8 cellular contexts compared by ENCODE assay signal in genomic region chr15:40807888-40808194, GRCh38. TPM values are rescaled to one million over a fixed set of nuclear protein-coding genes. Genes with fewer than 3 reads are reported as not detected.
A peak's percentile ranks its signal among the peaks of the same experiment; 100 is the strongest.
DNase-seq lines count a peak whose midpoint lies in the region; FAIRE-seq and TF ChIP-seq lines count a peak whose summit lies in the region.

No MANE protein-coding gene starts in this region.

- peaks cover 9 to 15% of the 10 kb centered on the region in 2 donors for H3K4me1 ChIP-seq in kidney (ENCODE audit: control insufficient read depth in 1 of 2, insufficient read depth in 1 of 2, low read depth in 1 of 2, low read length in 2 of 2)

- TF ChIP-seq CTCF in kidney (IDR thresholded peaks at IDR 0.05; ENCODE audit: borderline replicate concordance, extremely low read depth, insufficient read depth): no peak

- H3K9me3 Mint-ChIP-seq in T-helper 2 cell treated with Interferon-gamma antibody and Interleukin-4, amounts not matched to agents 5 μg/mL and 100 μg/mL, for 36 hours: no peaks in the 10 kb centered on the region
- no peaks in the 10 kb centered on the region for H3K9me3 Mint-ChIP-seq in activated naive CD8-positive, alpha-beta T cell (ENCODE audit: low read depth)

- intact Hi-C loops in kidney (cut with DNase I): no loop called here

- FAIRE-seq in kidney (lab: Jason Lieb, UNC): no peak

- H3K27ac ChIP-seq in kidney (ENCODE audit: low read depth in 2 of 2, low read length in 2 of 2) (peak overlapping the region in 1 of 2 donors; percentile 36), substantia nigra (ENCODE audit: low read depth, low read length, poor library complexity, severe bottlenecking) (peak overlapping the region; percentile 96)

- peaks cover 20% of the 10 kb centered on the region for H3K36me3 Mint-ChIP-seq in T-helper 2 cell treated with Interferon-gamma antibody and Interleukin-4, amounts not matched to agents 5 μg/mL and 100 μg/mL, for 36 hours (ENCODE audit: low read depth)
- peaks cover 4% of the 10 kb centered on the region for H3K36me3 Mint-ChIP-seq in activated naive CD8-positive, alpha-beta T cell

- DNase-seq in T-helper 2 cell treated with Interferon-gamma antibody and Interleukin-4, amounts not matched to agents 5 μg/mL and 100 μg/mL, for 36 hours (ENCODE audit: low spot score): no peak
- DNase-seq in T-helper 2 cell: no peak
- DNase-seq in kidney: no peak
- DNase-seq in substantia nigra (lab: John Stamatoyannopoulos, UW): peak in 1 of 49 donors; percentile 40
- no peak for DNase-seq in germinal center (ENCODE audit: low spot score)
- no peak for DNase-seq in EL
- no peak for DNase-seq in NCI-H345 (lab: John Stamatoyannopoulos, UW)

- H3K4me1 Mint-ChIP-seq in T-helper 2 cell treated with Interferon-gamma antibody and Interleukin-4, amounts not matched to agents 5 μg/mL and 100 μg/mL, for 36 hours (ENCODE audit: low read depth): peaks cover 13% of the 10 kb centered on the region
- H3K4me1 Mint-ChIP-seq in activated naive CD8-positive, alpha-beta T cell (ENCODE audit: low read depth): peaks cover 23% of the 10 kb centered on the region

- no peaks in the 10 kb centered on the region for H3K9me3 ChIP-seq in kidney (ENCODE audit: control insufficient read depth in 1 of 2, low read length in 2 of 2)

- peaks cover 2 to 5% of the 10 kb centered on the region in 2 donors for H3K36me3 ChIP-seq in kidney (ENCODE audit: control insufficient read depth in 1 of 2, insufficient read depth in 2 of 2, low read length in 2 of 2)

- H3K9ac ChIP-seq in kidney (ENCODE audit: low read length in 2 of 2): peak overlapping the region; percentile 25 to 63

- H3K27me3 Mint-ChIP-seq in T-helper 2 cell treated with Interferon-gamma antibody and Interleukin-4, amounts not matched to agents 5 μg/mL and 100 μg/mL, for 36 hours (ENCODE audit: low read depth): no peaks in the 10 kb centered on the region
- no peaks in the 10 kb centered on the region for H3K27me3 Mint-ChIP-seq in activated naive CD8-positive, alpha-beta T cell

- H3K4me3 Mint-ChIP-seq in T-helper 2 cell treated with Interferon-gamma antibody and Interleukin-4, amounts not matched to agents 5 μg/mL and 100 μg/mL, for 36 hours: peak overlapping the region; percentile 98
- H3K4me3 Mint-ChIP-seq in activated naive CD8-positive, alpha-beta T cell: peak overlapping the region; percentile 99

- peak overlapping the region; percentile 84 to 92 for H3K4me3 ChIP-seq in kidney (ENCODE audit: low read length in 2 of 2)

- H3K27ac Mint-ChIP-seq in T-helper 2 cell treated with Interferon-gamma antibody and Interleukin-4, amounts not matched to agents 5 μg/mL and 100 μg/mL, for 36 hours: peak overlapping the region; percentile 65
- H3K27ac Mint-ChIP-seq in activated naive CD8-positive, alpha-beta T cell: peak overlapping the region; percentile 100

RNA-seq across cellular contexts. Expression of gene DNAJC17, which starts 0.6 kb away (rescaled TPM):
- total RNA-seq in kidney: 41.6 TPM
- polyA plus RNA-seq in kidney (ENCODE audit: insufficient read depth, low read depth, low replicate concordance): 56.7 TPM

RNA-seq across cellular contexts. Expression of gene ZFYVE19, which starts 1.0 kb away (rescaled TPM):
- total RNA-seq in kidney: 18.7 TPM
- 37.5 TPM for polyA plus RNA-seq in kidney (ENCODE audit: insufficient read depth, low read depth, low replicate concordance)

RNA-seq across cellular contexts. Expression of gene PPP1R14D, which starts 20.7 kb away (rescaled TPM):
- total RNA-seq in kidney: not detected
- 4.0 TPM for polyA plus RNA-seq in kidney (ENCODE audit: insufficient read depth, low read depth, low replicate concordance)

RNA-seq across cellular contexts. Expression of gene SPINT1, which starts 36.0 kb away (rescaled TPM):
- total RNA-seq in kidney: 114 TPM
- 112 TPM for polyA plus RNA-seq in kidney (ENCODE audit: insufficient read depth, low read depth, low replicate concordance)

RNA-seq across cellular contexts. Expression of gene C15orf62, which starts 38.1 kb away (rescaled TPM):
- 1.4 TPM for total RNA-seq in kidney
- polyA plus RNA-seq in kidney (ENCODE audit: insufficient read depth, low read depth, low replicate concordance): 0.47 TPM
